Comparison of ENCODE assay signal across 13 cellular contexts in the genomic region with DNA sequence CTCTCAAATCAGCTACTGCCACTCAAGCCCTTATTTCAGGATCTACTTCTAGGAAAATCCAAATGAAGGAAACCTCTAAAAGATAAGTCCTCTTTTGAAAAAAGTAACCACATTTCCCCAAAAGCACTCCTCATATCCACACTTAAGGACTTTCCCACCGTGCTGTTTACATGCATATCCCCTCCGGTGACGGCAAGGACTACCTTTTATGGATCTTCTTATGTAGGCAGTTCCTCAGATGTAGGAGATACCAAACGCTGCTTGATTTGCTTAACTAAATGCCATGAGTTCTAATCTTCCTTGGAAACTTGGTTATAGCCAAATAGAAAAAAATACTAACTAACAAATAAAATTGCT. TPM values are rescaled to one million over a fixed set of nuclear protein-coding genes. Genes with fewer than 3 reads are reported as not detected.
DNase-seq lines count a peak whose midpoint lies in the region; ATAC-seq, FAIRE-seq and TF ChIP-seq lines count a peak whose summit lies in the region.
"Had no signal": no experiment of that assay in that cellular context is flagged by ENCODE, and none has a peak within 500 bp of the region (broad histone marks: within the 10 kb centered on the region; RNA-seq: fewer than 3 reads in every experiment).

No MANE protein-coding gene starts in this region.

- WGBS in K562 (ENCODE audit: insufficient coverage, low coverage, missing lambda C conversion rate): 64% methylated on average over 4 of the region's 4 CpGs

- H3K27ac Mint-ChIP-seq in Caco-2 (ENCODE audit: unreplicated experiment) (peak overlapping the region; percentile 86), GM23338 (no peak overlapping the region), osteocyte (ENCODE audit: unreplicated experiment) (no peak overlapping the region)

- H3K4me3 ChIP-seq in Caco-2 (ENCODE audit: low read depth, low read length) (no peak overlapping the region), GM23338 (no peak overlapping the region), K562 (no peak overlapping the region), H7 (ENCODE audit: insufficient read depth, low read depth, low read length) (no peak overlapping the region), A673 (ENCODE audit: low read depth, low read length, poor library complexity, severe bottlenecking) (no peak overlapping the region)

- H3K4me1 Mint-ChIP-seq in Caco-2 (ENCODE audit: low read depth, unreplicated experiment) (peaks cover 22% of the 10 kb centered on the region), GM23338 (peaks cover 19% of the 10 kb centered on the region), osteocyte (ENCODE audit: unreplicated experiment) (no peaks in the 10 kb centered on the region)

- H3K27me3 Mint-ChIP-seq in Caco-2 (ENCODE audit: insufficient read depth, unreplicated experiment): no peaks in the 10 kb centered on the region
- peaks cover 5% of the 10 kb centered on the region for H3K27me3 Mint-ChIP-seq in GM23338 (ENCODE audit: insufficient read depth, low read depth, poor library complexity)
- peaks cover 20% of the 10 kb centered on the region for H3K27me3 Mint-ChIP-seq in osteocyte (ENCODE audit: unreplicated experiment)

- H3K9me1 ChIP-seq in K562 (ENCODE audit: control insufficient read depth, insufficient read depth, low read length): no peaks in the 10 kb centered on the region

- H3K4me1 ChIP-seq in Caco-2: peaks cover 20% of the 10 kb centered on the region
- H3K4me1 ChIP-seq in GM23338 (ENCODE audit: insufficient read depth): peaks cover 15% of the 10 kb centered on the region
- peaks cover 7 to 10% of the 10 kb centered on the region in 2 experiments; a peak in 4 of 5 replicates for H3K4me1 ChIP-seq in K562 (replicated peaks in 1 of 2; ENCODE audit: control insufficient read depth in 2 of 2, insufficient read depth in 2 of 2, low read length in 2 of 2)
- H3K4me1 ChIP-seq in A673 (ENCODE audit: insufficient read depth, low read length, poor library complexity, severe bottlenecking): peaks cover 6% of the 10 kb centered on the region

- in situ Hi-C loops in K562 (cut with MboI): no loop called here

- no peaks in the 10 kb centered on the region for H3K27me3 ChIP-seq in Caco-2 (replicated peaks; ENCODE audit: control insufficient read depth, insufficient read depth, low read length)
- H3K27me3 ChIP-seq in GM23338 (ENCODE audit: insufficient read depth): no peaks in the 10 kb centered on the region
- no peaks in the 10 kb centered on the region for H3K27me3 ChIP-seq in K562 (ENCODE audit: control insufficient read depth in 2 of 2, insufficient read depth in 2 of 2, low read length in 2 of 2)
- no peaks in the 10 kb centered on the region for H3K27me3 ChIP-seq in H7 (ENCODE audit: control insufficient read depth, insufficient read depth, low read length)
- no peaks in the 10 kb centered on the region for H3K27me3 ChIP-seq in A673 (replicated peaks; ENCODE audit: insufficient read depth, low read depth, low read length, poor library complexity)

- CTCF ChIA-PET in Caco-2 (lab: Charles Lee): interaction anchor here (0.6 to 2.8 kb wide), 6 partner anchors 102 to 164 kb away, joined by 4 to 13 read pairs (median 5); a partner anchor contains a TSS
- CTCF ChIA-PET in K562 (lab: Yijun Ruan, JAX; ENCODE audit: low intra/inter-chr PET ratio): interaction anchor here (0.6 to 3.0 kb wide), 8 partner anchors 148 to 535 kb away, joined by 3 to 60 read pairs (median 5); a partner anchor contains a TSS
- CTCF ChIA-PET in A673 (lab: Charles Lee): interaction anchor here (1.8 kb wide), 1 partner anchor 161 kb away, joined by 11 read pairs; no protein-coding TSS in a partner anchor

- DNase-seq in Caco-2 (no peak), GM23338 (ENCODE audit: low spot score) (no peak), K562 (ENCODE audit: extremely low read depth in 1 of 4, low spot score in 3 of 4) (no peak), osteocyte (ENCODE audit: extremely low spot score, unreplicated experiment) (peak; percentile 7), H7 (no peak), A673 (ENCODE audit: low spot score) (no peak)
- DNase-seq: H9 had no signal

- H3K4me3 Mint-ChIP-seq in Caco-2 (ENCODE audit: unreplicated experiment): peak overlapping the region; percentile 37
- H3K4me3 Mint-ChIP-seq in GM23338: no peak overlapping the region; the same call in 2 of the 3 replicates
- no peak overlapping the region for H3K4me3 Mint-ChIP-seq in osteocyte (ENCODE audit: unreplicated experiment)
- H3K4me3 Mint-ChIP-seq: CD8-positive, alpha-beta memory T cell; H9 had no signal

- H3K79me2 ChIP-seq in GM23338 (replicated peaks; ENCODE audit: insufficient read depth) (no peaks in the 10 kb centered on the region), K562 (ENCODE audit: control insufficient read depth, insufficient read depth, low read length) (no peaks in the 10 kb centered on the region)

- FAIRE-seq in K562 (lab: Jason Lieb, UNC): no peak
- FAIRE-seq: D721Med, GM12892, GM18507 had no signal

- H4K20me1 ChIP-seq in GM23338 (replicated peaks; ENCODE audit: insufficient read depth) (no peaks in the 10 kb centered on the region), K562 (replicated peaks; ENCODE audit: control insufficient read depth, insufficient read depth, low read length) (no peaks in the 10 kb centered on the region)

- H3K9me2 ChIP-seq in GM23338 (ENCODE audit: insufficient read depth): no peaks in the 10 kb centered on the region
- H3K9me2 ChIP-seq: SK-N-SH had no signal

- no peak for TF ChIP-seq POLR2A in K562 (conservative IDR thresholded peaks at IDR 0.05)

- peaks cover 5% of the 10 kb centered on the region for H3K36me3 Mint-ChIP-seq in Caco-2 (ENCODE audit: insufficient read depth, unreplicated experiment)
- H3K36me3 Mint-ChIP-seq in GM23338 (ENCODE audit: low read depth): peaks cover 10% of the 10 kb centered on the region
- H3K36me3 Mint-ChIP-seq in osteocyte (ENCODE audit: unreplicated experiment): peaks cover 7% of the 10 kb centered on the region

- no peak for TF ChIP-seq RAD21 in K562 (CRISPR knock-in tag; conservative IDR thresholded peaks at IDR 0.05 in 1 of 2, IDR thresholded peaks at IDR 0.05 in 1 of 2)

- BruUV-seq in Caco-2 (replicated peaks; lab: Mats Ljungman, UMichigan) (no TSS peak), K562 (replicated peaks; lab: Mats Ljungman, UMichigan) (no TSS peak), A673 (replicated peaks; lab: Mats Ljungman, UMichigan) (no TSS peak)

- H3K9me3 ChIP-seq in Caco-2: peaks cover 15% of the 10 kb centered on the region
- no peaks in the 10 kb centered on the region; the same call in 1 of the 2 replicates for H3K9me3 ChIP-seq in K562 (replicated peaks; ENCODE audit: control insufficient read depth, insufficient read depth, low read depth, low read length)
- peaks cover 4% of the 10 kb centered on the region for H3K9me3 ChIP-seq in A673 (ENCODE audit: low read depth, low read length, poor library complexity, severe bottlenecking)

- H2AFZ ChIP-seq in GM23338 (peak overlapping the region; percentile 74), K562 (ENCODE audit: low read depth, low read length) (no peak overlapping the region)

- ATAC-seq in GM23338 (peak; percentile 44), K562 (no peak), HG02973 (IDR thresholded peaks at IDR 0.05; ENCODE audit: unreplicated experiment) (no peak)

- POLR2A ChIA-PET in Caco-2 (lab: Charles Lee) (no interaction called here), K562 (lab: Yijun Ruan, JAX) (no interaction called here), A673 (lab: Charles Lee; ENCODE audit: low non-redundant PET) (no interaction called here)

- no peak for TF ChIP-seq CTCF in Caco-2 (IDR thresholded peaks at IDR 0.05; ENCODE audit: insufficient read depth in 1 of 2, low read depth in 1 of 2, low read length in 1 of 2, severe bottlenecking in 1 of 2, unreplicated experiment in 1 of 2)
- no peak for TF ChIP-seq CTCF in GM23338 (conservative IDR thresholded peaks at IDR 0.05; ENCODE audit: low read depth in 2 of 2)
- no peak for TF ChIP-seq CTCF in K562 (IDR thresholded peaks at IDR 0.05 in 2 of 3, conservative IDR thresholded peaks at IDR 0.05 in 1 of 3; ENCODE audit: insufficient read depth in 2 of 3, low read depth in 1 of 3, low read length in 3 of 3)
- no peak for TF ChIP-seq CTCF in osteocyte (IDR thresholded peaks at IDR 0.05)
- TF ChIP-seq CTCF in A673 (conservative IDR thresholded peaks at IDR 0.05; ENCODE audit: low read depth, low read length): no peak

- H3K9ac ChIP-seq in K562 (ENCODE audit: insufficient read depth in 1 of 2, low read depth in 2 of 2, low read length in 2 of 2): no peak overlapping the region
- H3K9ac ChIP-seq: SK-N-SH had no signal

- H3K36me3 ChIP-seq in Caco-2 (ENCODE audit: control insufficient read depth, insufficient read depth, low read length): no peaks in the 10 kb centered on the region
- H3K36me3 ChIP-seq in GM23338 (ENCODE audit: insufficient read depth): no peaks in the 10 kb centered on the region
- no peaks in the 10 kb centered on the region for H3K36me3 ChIP-seq in K562 (ENCODE audit: control insufficient read depth, insufficient read depth, low read length)
- no peaks in the 10 kb centered on the region for H3K36me3 ChIP-seq in H7 (replicated peaks; ENCODE audit: control insufficient read depth, insufficient read depth, low read length)
- no peaks in the 10 kb centered on the region for H3K36me3 ChIP-seq in A673 (ENCODE audit: insufficient read depth, low read length, poor library complexity, severe bottlenecking)

- intact Hi-C loops in Caco-2 (cut with micrococcal nuclease; ENCODE audit: unreplicated experiment): loop anchor here (1.0 to 2.0 kb wide), 3 partner anchors 27 to 161 kb away; a partner anchor contains a TSS
- intact Hi-C loops in K562 (cut with micrococcal nuclease): loop anchor here (1.0 to 2.0 kb wide), 3 partner anchors 147 to 537 kb away; a partner anchor contains a TSS
- intact Hi-C loops in A673 (cut with micrococcal nuclease; ENCODE audit: unreplicated experiment): loop anchor here (1.0 to 2.0 kb wide), 2 partner anchors 149 to 161 kb away; a partner anchor contains a TSS

- TF ChIP-seq EP300 in K562 (IDR thresholded peaks at IDR 0.05; ENCODE audit: low read length): no peak

- peaks cover 21% of the 10 kb centered on the region for H3K9me3 Mint-ChIP-seq in Caco-2 (ENCODE audit: unreplicated experiment)
- peaks cover 32% of the 10 kb centered on the region for H3K9me3 Mint-ChIP-seq in GM23338
- H3K9me3 Mint-ChIP-seq in osteocyte (ENCODE audit: unreplicated experiment): peaks cover 13% of the 10 kb centered on the region

- H3K27ac ChIP-seq in GM23338 (ENCODE audit: low read depth) (no peak overlapping the region), K562 (ENCODE audit: extremely low read depth, low read depth, low read length) (no peak overlapping the region), A673 (ENCODE audit: low read depth, low read length, poor library complexity, severe bottlenecking) (no peak overlapping the region)

- H3K4me2 ChIP-seq in GM23338 (no peak overlapping the region; the same call in 1 of the 2 replicates), K562 (ENCODE audit: insufficient read depth, low read length) (no peak overlapping the region)
- H3K4me2 ChIP-seq: SK-N-SH had no signal

- no peaks in the 10 kb centered on the region for H3F3A ChIP-seq in GM23338 (replicated peaks; ENCODE audit: low read depth)

RNA-seq across cellular contexts. Expression of a gene that starts 6.9 kb away (rescaled TPM):
- total RNA-seq in Caco-2 (2022) (16.3 and 17.1 TPM in 2 replicates), K562 (2014; rRNA removed) (5.7 and 6.8 TPM in 2 replicates), K562 (2014; rRNA removed; fragmentation: Illumina TruSeq; extraction: Trizol) (17.1 and 17.9 TPM in 2 replicates), K562 (2015; rRNA removed; fragmentation: Illumina TruSeq; extraction: Trizol) (11.5 and 12.3 TPM in 2 replicates), K562 (2021) (11.0 and 11.3 TPM in 2 replicates), osteocyte (10.4 and 11.5 TPM in 2 replicates), A673 (2021) (16.9 and 21.8 TPM in 2 replicates)
- total RNA-seq in GM23338 (2014; rRNA removed; shearing (Covaris generic)): 15.4 and 25.0 TPM in 2 replicates
- polyA plus RNA-seq in GM23338 (2016; fragmentation: Nextera tagmentation; extraction: Ambion mirVana) (5.1 and 7.0 TPM in 2 replicates), K562 (2011; rRNA removed) (11.5 and 17.1 TPM in 2 replicates), K562 (2014; fragmentation: Illumina TruSeq; extraction: Trizol) (12.6 and 14.4 TPM in 2 replicates), K562 (2014; fragmentation: Nextera tagmentation; extraction: Ambion mirVana) (1 to 10 TPM; 3.7 to 5.8 TPM), K562 (2014; rRNA removed) (7.6 and 9.5 TPM in 2 replicates)
- total RNA-seq in K562 (2011; cell fraction: chromatin; rRNA removed; ENCODE audit: low replicate concordance): 14.2 and 41.0 TPM in 2 replicates
- 13.8 TPM in 2 replicates for total RNA-seq in K562 (2011; cell fraction: nucleolus; rRNA removed)
- 28.9 and 49.0 TPM in 2 replicates for total RNA-seq in K562 (2011; cell fraction: nucleoplasm; rRNA removed)
- polyA plus RNA-seq in K562 (2011; cell fraction: cytosol; rRNA removed): 4.0 and 20.9 TPM in 2 replicates
- 13.9 and 19.8 TPM in 2 replicates for polyA plus RNA-seq in K562 (2011; cell fraction: nucleus; rRNA removed)
- polyA plus RNA-seq in K562 (2012): 14.0 and 14.2 TPM in 2 replicates
- 14.1 and 20.0 TPM in 2 replicates for polyA minus RNA-seq in K562 (2011; rRNA and poly(A)+ RNA removed)
- polyA minus RNA-seq in K562 (2011; cell fraction: cytosol; rRNA and poly(A)+ RNA removed): 14.9 and 19.5 TPM in 2 replicates
- 8.6 and 14.1 TPM in 2 replicates for polyA minus RNA-seq in K562 (2011; cell fraction: nucleus; rRNA and poly(A)+ RNA removed)
- 7.1 and 11.0 TPM in 2 replicates for total RNA-seq in H7 (2014; rRNA removed; shearing (Covaris generic))
